13 cellular contexts compared by ENCODE assay signal in genomic region chr5:74622122-74622521, GRCh38. TPM values are rescaled to one million over a fixed set of nuclear protein-coding genes. Genes with fewer than 3 reads are reported as not detected.
DNase-seq lines count a peak whose midpoint lies in the region; ATAC-seq, FAIRE-seq and TF ChIP-seq lines count a peak whose summit lies in the region.
"Had no signal": no experiment of that assay in that cellular context is flagged by ENCODE, and none has a peak within 500 bp of the region (broad histone marks: within the 10 kb centered on the region; RNA-seq: fewer than 3 reads in every experiment).

No MANE protein-coding gene starts in this region.

- H3K4me3 ChIP-seq in keratinocyte (ENCODE audit: control insufficient read depth in 2 of 3, extremely low read depth in 1 of 3, insufficient read depth in 2 of 3, low read depth in 1 of 3, low read length in 3 of 3) (no peak overlapping the region), ovary (no peak overlapping the region), Peyer's patch (no peak overlapping the region)
- H3K4me3 ChIP-seq: hepatocyte had no signal

- TF ChIP-seq CTCF in activated CD8-positive, alpha-beta T cell treated with anti-CD3 and anti-CD28 coated beads for 36 hours (IDR thresholded peaks at IDR 0.05): no peak
- TF ChIP-seq CTCF in keratinocyte (optimal IDR thresholded peaks at IDR 0.05 in 1 of 3, IDR thresholded peaks at IDR 0.05 in 1 of 3, conservative IDR thresholded peaks at IDR 0.05 in 1 of 3; ENCODE audit: extremely low read depth in 1 of 3, insufficient read depth in 2 of 3, low read length in 3 of 3): no peak
- no peak for TF ChIP-seq CTCF in ovary (IDR thresholded peaks at IDR 0.05)
- no peak for TF ChIP-seq CTCF in Peyer's patch (IDR thresholded peaks at IDR 0.05)

- dilution Hi-C loops in keratinocyte (cut with MboI; ENCODE audit: extremely low pct_ligation_motif_present, low sequenced_read_pairs): no loop called here

- H3K4me3 Mint-ChIP-seq in activated CD8-positive, alpha-beta T cell treated with anti-CD3 and anti-CD28 coated beads for 36 hours: no peak overlapping the region
- H3K4me3 Mint-ChIP-seq in activated CD8-positive, alpha-beta T cell treated with anti-CD3 and anti-CD28 coated beads, Interleukin-2, amount 10 ng/mL, durations not matched to agents 7 days and 5 days: no peak overlapping the region

- H3K79me2 ChIP-seq in keratinocyte (ENCODE audit: control insufficient read depth, insufficient read depth, low read length): no peaks in the 10 kb centered on the region
- H3K79me2 ChIP-seq: hepatocyte had no signal

- CTCF ChIA-PET in activated CD8-positive, alpha-beta T cell treated with anti-CD3 and anti-CD28 coated beads for 36 hours (lab: Charles Lee): no interaction called here
- CTCF ChIA-PET in activated CD8-positive, alpha-beta T cell treated with anti-CD3 and anti-CD28 coated beads, Interleukin-2, amount 10 ng/mL, durations not matched to agents 7 days and 5 days (lab: Charles Lee): no interaction called here

- peak; percentile 89 for ATAC-seq in activated CD8-positive, alpha-beta T cell treated with anti-CD3 and anti-CD28 coated beads for 36 hours
- no peak for ATAC-seq in activated CD8-positive, alpha-beta T cell treated with anti-CD3 and anti-CD28 coated beads, Interleukin-2, amount 10 ng/mL, durations not matched to agents 7 days and 5 days
- peak; percentile 60 for ATAC-seq in GM18867 (IDR thresholded peaks at IDR 0.05; ENCODE audit: unreplicated experiment)
- peak; percentile 71 for ATAC-seq in HG03520 (IDR thresholded peaks at IDR 0.05; ENCODE audit: unreplicated experiment)
- ATAC-seq in GM21528 (IDR thresholded peaks at IDR 0.05; ENCODE audit: low FRiP score, unreplicated experiment): no peak
- ATAC-seq: esophagus mucosa, left ventricle myocardium superior, SK-N-SH treated with all-trans-retinoic acid at 6 μM for 48 hours had no signal

- intact Hi-C loops in activated CD8-positive, alpha-beta T cell treated with anti-CD3 and anti-CD28 coated beads for 36 hours (cut with micrococcal nuclease): no loop called here
- intact Hi-C loops in ovary (cut with DNase I): no loop called here

- no peaks in the 10 kb centered on the region for H3K27me3 ChIP-seq in keratinocyte (ENCODE audit: control insufficient read depth, extremely low read depth, insufficient read depth, low read length)
- H3K27me3 ChIP-seq in ovary: no peaks in the 10 kb centered on the region
- H3K27me3 ChIP-seq in Peyer's patch: no peaks in the 10 kb centered on the region
- H3K27me3 ChIP-seq: hepatocyte had no signal

- H2AFZ ChIP-seq in keratinocyte (ENCODE audit: control insufficient read depth, low read length): no peak overlapping the region
- H2AFZ ChIP-seq: hepatocyte had no signal

- POLR2A ChIA-PET in activated CD8-positive, alpha-beta T cell treated with anti-CD3 and anti-CD28 coated beads for 36 hours (lab: Charles Lee): no interaction called here
- POLR2A ChIA-PET in activated CD8-positive, alpha-beta T cell treated with anti-CD3 and anti-CD28 coated beads, Interleukin-2, amount 10 ng/mL, durations not matched to agents 7 days and 5 days (lab: Charles Lee): no interaction called here

- H3K27ac Mint-ChIP-seq in activated CD8-positive, alpha-beta T cell treated with anti-CD3 and anti-CD28 coated beads for 36 hours: no peak overlapping the region
- H3K27ac Mint-ChIP-seq in activated CD8-positive, alpha-beta T cell treated with anti-CD3 and anti-CD28 coated beads, Interleukin-2, amount 10 ng/mL, durations not matched to agents 7 days and 5 days: no peak overlapping the region

- no peak for TF ChIP-seq POLR2A in ovary (IDR thresholded peaks at IDR 0.05)
- TF ChIP-seq POLR2A in Peyer's patch (IDR thresholded peaks at IDR 0.05): no peak

- peaks cover 22% of the 10 kb centered on the region for H3K27me3 Mint-ChIP-seq in activated CD8-positive, alpha-beta T cell treated with anti-CD3 and anti-CD28 coated beads for 36 hours
- peaks cover 11% of the 10 kb centered on the region for H3K27me3 Mint-ChIP-seq in activated CD8-positive, alpha-beta T cell treated with anti-CD3 and anti-CD28 coated beads, Interleukin-2, amount 10 ng/mL, durations not matched to agents 7 days and 5 days (ENCODE audit: low read depth)

- H3K27ac ChIP-seq in keratinocyte (ENCODE audit: control insufficient read depth, insufficient read depth, low read length) (peak overlapping the region; percentile 16), ovary (no peak overlapping the region), Peyer's patch (no peak overlapping the region)
- H3K27ac ChIP-seq: hepatocyte had no signal

- H3K4me1 ChIP-seq in keratinocyte (ENCODE audit: control insufficient read depth, extremely low read depth, insufficient read depth, low read length) (peaks cover 38% of the 10 kb centered on the region), ovary (ENCODE audit: insufficient read depth) (peaks cover 1% of the 10 kb centered on the region), Peyer's patch (no peaks in the 10 kb centered on the region)

- DNase-seq in activated CD8-positive, alpha-beta T cell treated with anti-CD3 and anti-CD28 coated beads for 36 hours: peak; percentile 26
- DNase-seq in activated CD8-positive, alpha-beta T cell treated with anti-CD3 and anti-CD28 coated beads, Interleukin-2, amount 10 ng/mL, durations not matched to agents 7 days and 5 days: no peak
- DNase-seq in keratinocyte (ENCODE audit: low read depth, low spot score): no peak
- DNase-seq in ovary: no peak
- no peak for DNase-seq in Peyer's patch
- DNase-seq: left ventricle myocardium superior, NCI-H2171 had no signal

- H3K36me3 ChIP-seq in keratinocyte (ENCODE audit: control insufficient read depth in 2 of 2, extremely low read depth in 1 of 2, insufficient read depth in 2 of 2, low read length in 2 of 2): no peaks in the 10 kb centered on the region
- no peaks in the 10 kb centered on the region for H3K36me3 ChIP-seq in ovary
- H3K36me3 ChIP-seq in Peyer's patch: no peaks in the 10 kb centered on the region

- FAIRE-seq in keratinocyte (lab: Jason Lieb, UNC): no peak

- no peak for TF ChIP-seq EP300 in ovary (IDR thresholded peaks at IDR 0.05)

- H3K4me2 ChIP-seq in keratinocyte (ENCODE audit: control insufficient read depth, extremely low read depth, insufficient read depth, low read depth, low read length): peak overlapping the region; percentile 36
- H3K4me2 ChIP-seq: hepatocyte had no signal

- H3K36me3 Mint-ChIP-seq in activated CD8-positive, alpha-beta T cell treated with anti-CD3 and anti-CD28 coated beads for 36 hours (ENCODE audit: low read depth): no peaks in the 10 kb centered on the region
- H3K36me3 Mint-ChIP-seq in activated CD8-positive, alpha-beta T cell treated with anti-CD3 and anti-CD28 coated beads, Interleukin-2, amount 10 ng/mL, durations not matched to agents 7 days and 5 days (ENCODE audit: low read depth): no peaks in the 10 kb centered on the region

- H3K9me3 ChIP-seq in keratinocyte (ENCODE audit: control insufficient read depth, low read depth, low read length): no peaks in the 10 kb centered on the region
- H3K9me3 ChIP-seq in ovary: no peaks in the 10 kb centered on the region
- no peaks in the 10 kb centered on the region for H3K9me3 ChIP-seq in Peyer's patch

- H3K9ac ChIP-seq in keratinocyte (ENCODE audit: control insufficient read depth, extremely low read depth, insufficient read depth, low read length): no peak overlapping the region

- peaks cover 2% of the 10 kb centered on the region for H3K9me1 ChIP-seq in keratinocyte (ENCODE audit: control insufficient read depth, extremely low read depth, insufficient read depth, low read length)

- H3K4me1 Mint-ChIP-seq in activated CD8-positive, alpha-beta T cell treated with anti-CD3 and anti-CD28 coated beads for 36 hours (ENCODE audit: low read depth): peaks cover 10% of the 10 kb centered on the region
- H3K4me1 Mint-ChIP-seq in activated CD8-positive, alpha-beta T cell treated with anti-CD3 and anti-CD28 coated beads, Interleukin-2, amount 10 ng/mL, durations not matched to agents 7 days and 5 days (ENCODE audit: low read depth): no peaks in the 10 kb centered on the region

- 73 to 79% (median 77%) methylated on average over 3 of the region's 3 CpGs for WGBS in ovary, 3 donors

- no peaks in the 10 kb centered on the region for H3K9me3 Mint-ChIP-seq in activated CD8-positive, alpha-beta T cell treated with anti-CD3 and anti-CD28 coated beads for 36 hours
- no peaks in the 10 kb centered on the region for H3K9me3 Mint-ChIP-seq in activated CD8-positive, alpha-beta T cell treated with anti-CD3 and anti-CD28 coated beads, Interleukin-2, amount 10 ng/mL, durations not matched to agents 7 days and 5 days (ENCODE audit: insufficient read depth)

- no peaks in the 10 kb centered on the region for H4K20me1 ChIP-seq in keratinocyte (ENCODE audit: control insufficient read depth, extremely low read depth, insufficient read depth, low read length)

RNA-seq across cellular contexts. Expression of gene ENC1, which starts 18.4 kb away (rescaled TPM):
- under 1 TPM; 0.16 to 0.60 TPM for total RNA-seq in activated CD8-positive, alpha-beta T cell treated with anti-CD3 and anti-CD28 coated beads for 36 hours
- under 1 TPM; 0.50 to 0.55 TPM for total RNA-seq in activated CD8-positive, alpha-beta T cell treated with anti-CD3 and anti-CD28 coated beads, Interleukin-2, amount 10 ng/mL, durations not matched to agents 7 days and 5 days
- 67.2 to 97.9 TPM (median 68.1 TPM) in 3 replicates for polyA plus RNA-seq in keratinocyte
- polyA plus RNA-seq in keratinocyte (2011; ENCODE audit: low read depth): 16.4 TPM
- polyA plus RNA-seq in keratinocyte (2011; cell fraction: cytosol; rRNA removed): 33.7 and 55.3 TPM in 2 replicates
- 212 and 220 TPM in 2 replicates for polyA plus RNA-seq in keratinocyte (2011; cell fraction: nucleus; rRNA removed)
- polyA plus RNA-seq in keratinocyte (2012; ENCODE audit: low replicate concordance): 14.4 and 79.4 TPM in 2 replicates
- 135 to 276 TPM (median 155 TPM) in 3 replicates for polyA minus RNA-seq in keratinocyte
- polyA minus RNA-seq in keratinocyte (2011; cell fraction: cytosol; rRNA and poly(A)+ RNA removed): 130 TPM
- 202 and 246 TPM in 2 replicates for polyA minus RNA-seq in keratinocyte (2011; cell fraction: nucleus; rRNA and poly(A)+ RNA removed)
- total RNA-seq in ovary: 10 to 100 TPM; 13.2 to 54.7 (median 23.4) TPM
- polyA plus RNA-seq in ovary: 10 to 100 TPM; 40.4 to 57.2 TPM
- 100 to 1,000 TPM in 1 of 4 donors, 10 to 100 TPM in 3; 28.7 to 123 (median 40.0) TPM for total RNA-seq in Peyer's patch

Comparison
In these comparisons a context has a peak if more than half of its experiments do, and no peak if none do; other contexts are left out.
1. ATAC-seq: peak in activated CD8-positive, alpha-beta T cell treated with anti-CD3 and anti-CD28 coated beads for 36 hours (single experiment), GM18867 (single experiment) and HG03520 (single experiment); none in activated CD8-positive, alpha-beta T cell treated with anti-CD3 and anti-CD28 coated beads, Interleukin-2, amount 10 ng/mL, durations not matched to agents 7 days and 5 days (single experiment) and GM21528 (single experiment).
2. RNA of gene ENC1, which starts 18.4 kb away (total RNA-seq): 28.7 to 123 TPM in Peyer's patch and 13.2 to 54.7 TPM in ovary; 0.16 to 0.60 TPM in activated CD8-positive, alpha-beta T cell treated with anti-CD3 and anti-CD28 coated beads for 36 hours and 0.50 to 0.55 TPM in activated CD8-positive, alpha-beta T cell treated with anti-CD3 and anti-CD28 coated beads, Interleukin-2, amount 10 ng/mL, durations not matched to agents 7 days and 5 days; every median in the first group is over 4 times any median in the second.